In genomic region chr12:16385779-16386646, GRCh38 we compare ENCODE assay signal across 8 cellular contexts. TPM values are rescaled to one million over a fixed set of nuclear protein-coding genes. Genes with fewer than 3 reads are reported as not detected.
DNase-seq lines count a peak whose midpoint lies in the region; ATAC-seq and TF ChIP-seq lines count a peak whose summit lies in the region.

No MANE protein-coding gene starts in this region.

- CTCF ChIA-PET in RWPE1 (lab: Yijun Ruan, JAX): interaction anchor here (0.6 to 1.2 kb wide), 4 partner anchors 179 to 1606 kb away, joined by 3 to 6 read pairs (median 4); no protein-coding TSS in a partner anchor

- H3K27ac ChIP-seq in KMS-11 (no peak overlapping the region), RWPE1 (no peak overlapping the region)

- no peaks in the 10 kb centered on the region for H3K36me3 ChIP-seq in KMS-11 (ENCODE audit: insufficient read depth)

- ATAC-seq in HG03354 (IDR thresholded peaks at IDR 0.05; ENCODE audit: poor library complexity, severe bottlenecking, unreplicated experiment) (no peak), GM19463 (IDR thresholded peaks at IDR 0.05; ENCODE audit: unreplicated experiment) (no peak), HG03442 (IDR thresholded peaks at IDR 0.05; ENCODE audit: unreplicated experiment) (no peak)

- DNase-seq in COLO668 (lab: John Stamatoyannopoulos, UW; ENCODE audit: unreplicated experiment) (peak; percentile 16), RWPE1 (ENCODE audit: low spot score) (peak; percentile 38), foreskin melanocyte (peak; percentile 35), pulmonary artery endothelial cell (ENCODE audit: low read depth, low spot score) (peak; percentile 10)

- H3K9ac ChIP-seq in KMS-11: no peak overlapping the region

- no peaks in the 10 kb centered on the region for H3K79me2 ChIP-seq in KMS-11 (ENCODE audit: insufficient read depth, low read depth)

- H3K4me3 ChIP-seq in KMS-11 (IDR thresholded peaks at IDR 0.05; ENCODE audit: insufficient read depth, low read depth, low read length): no peak overlapping the region

- TF ChIP-seq CTCF in KMS-11 (conservative IDR thresholded peaks at IDR 0.05; ENCODE audit: low read depth, low read length) (0 out of 2 replicates have a peak, but pooled peaks have one; percentile 14), RWPE1 (conservative IDR thresholded peaks at IDR 0.05; ENCODE audit: low read depth) (no peak)

- POLR2A ChIA-PET in RWPE1 (lab: Yijun Ruan, JAX; ENCODE audit: low non-redundant PET): no interaction called here

- no peaks in the 10 kb centered on the region for H4K20me1 ChIP-seq in KMS-11 (ENCODE audit: insufficient read depth)

- H3K4me2 ChIP-seq in KMS-11: no peak overlapping the region

- no peaks in the 10 kb centered on the region for H3K4me1 ChIP-seq in KMS-11 (ENCODE audit: low read depth, poor library complexity, severe bottlenecking)

- H3K27me3 ChIP-seq in KMS-11 (ENCODE audit: insufficient read depth, low read depth): no peaks in the 10 kb centered on the region

- no peak overlapping the region for H2AFZ ChIP-seq in KMS-11 (ENCODE audit: low read depth)

RNA-seq across cellular contexts. Expression of gene MGST1, which starts 38.6 kb away (rescaled TPM):
- 32.8 and 62.1 TPM in 2 replicates for total RNA-seq in pulmonary artery endothelial cell
